11 cellular contexts compared by ENCODE assay signal in genomic region chr7:18509491-18509890, GRCh38. TPM values are rescaled to one million over a fixed set of nuclear protein-coding genes. Genes with fewer than 3 reads are reported as not detected.
A peak's percentile ranks its signal among the peaks of the same experiment; 100 is the strongest.
DNase-seq lines count a peak whose midpoint lies in the region; ATAC-seq and TF ChIP-seq lines count a peak whose summit lies in the region.
"Had no signal": no experiment of that assay in that cellular context is flagged by ENCODE, and none has a peak within 500 bp of the region (broad histone marks: within the 10 kb centered on the region; RNA-seq: fewer than 3 reads in every experiment).

No MANE protein-coding gene starts in this region.

- H3K9me3 Mint-ChIP-seq in activated T-helper 2 cell treated with anti-CD3 and anti-CD28 coated beads, Interferon-gamma antibody, Interleukin-2, Interleukin-4, amounts not matched to agents 10 μg/mL and 5 μg/mL and 100 μg/mL, durations not matched to agents 14 hours and 24 hours and 36 hours: no peaks in the 10 kb centered on the region
- peaks cover 3% of the 10 kb centered on the region for H3K9me3 Mint-ChIP-seq in mesothelial cell of epicardium
- H3K9me3 Mint-ChIP-seq: T-helper 2 cell treated with Interferon-gamma antibody and Interleukin-4, amounts not matched to agents 5 μg/mL and 100 μg/mL, for 36 hours had no signal

- H3K27ac Mint-ChIP-seq in activated T-helper 2 cell treated with anti-CD3 and anti-CD28 coated beads, Interferon-gamma antibody, Interleukin-2, Interleukin-4, amounts not matched to agents 10 μg/mL and 5 μg/mL and 100 μg/mL, durations not matched to agents 14 hours and 24 hours and 36 hours: no peak overlapping the region
- H3K27ac Mint-ChIP-seq in mesothelial cell of epicardium: no peak overlapping the region
- H3K27ac Mint-ChIP-seq: T-helper 2 cell treated with Interferon-gamma antibody and Interleukin-4, amounts not matched to agents 5 μg/mL and 100 μg/mL, for 36 hours had no signal

- CTCF ChIA-PET in AG04450 (lab: Charles Lee): interaction anchor here (1.0 to 2.2 kb wide), 2 partner anchors 14 to 157 kb away, joined by 3 to 6 read pairs; no protein-coding TSS in a partner anchor

- peak; percentile 6 for ATAC-seq in GM21528 (IDR thresholded peaks at IDR 0.05; ENCODE audit: low FRiP score, unreplicated experiment)

- H3K27me3 ChIP-seq in AG04450 (ENCODE audit: control insufficient read depth, insufficient read depth, low read length) (no peaks in the 10 kb centered on the region), kidney epithelial cell (ENCODE audit: control insufficient read depth, insufficient read depth, low read length) (no peaks in the 10 kb centered on the region)

- H3K27ac ChIP-seq in AG04450 (ENCODE audit: low read depth, low read length): peak overlapping the region; percentile 91

- no peaks in the 10 kb centered on the region for H3K36me3 ChIP-seq in kidney epithelial cell (ENCODE audit: control insufficient read depth, insufficient read depth, low read length)

- no peak for DNase-seq in AG04450 (ENCODE audit: low read depth, low spot score)
- no peak for DNase-seq in kidney epithelial cell (ENCODE audit: low read depth)
- DNase-seq in T-helper 2 cell: no peak
- no peak for DNase-seq in activated T-helper 2 cell treated with anti-CD3 and anti-CD28 coated beads, Interferon-gamma antibody, Interleukin-2, Interleukin-4, amounts not matched to agents 10 μg/mL and 5 μg/mL and 100 μg/mL, durations not matched to agents 14 hours and 24 hours and 36 hours (ENCODE audit: low spot score)
- DNase-seq in mesothelial cell of epicardium (ENCODE audit: low spot score in 2 of 2, unreplicated experiment in 2 of 2): no peak
- DNase-seq in GM19238 (ENCODE audit: insufficient read length, low spot score): no peak
- DNase-seq: activated naive CD4-positive, alpha-beta T cell treated with Interleukin-2 at 50 U/mL for 16 hours; DMS 273 treated with DMSO at 0.1 percent for 48 hours had no signal

- intact Hi-C loops in activated T-helper 2 cell treated with anti-CD3 and anti-CD28 coated beads, Interferon-gamma antibody, Interleukin-2, Interleukin-4, amounts not matched to agents 10 μg/mL and 5 μg/mL and 100 μg/mL, durations not matched to agents 14 hours and 24 hours and 36 hours (cut with micrococcal nuclease): no loop called here

- H3K27me3 Mint-ChIP-seq in activated T-helper 2 cell treated with anti-CD3 and anti-CD28 coated beads, Interferon-gamma antibody, Interleukin-2, Interleukin-4, amounts not matched to agents 10 μg/mL and 5 μg/mL and 100 μg/mL, durations not matched to agents 14 hours and 24 hours and 36 hours (ENCODE audit: low read depth): no peaks in the 10 kb centered on the region
- no peaks in the 10 kb centered on the region for H3K27me3 Mint-ChIP-seq in mesothelial cell of epicardium (ENCODE audit: low read depth)

- POLR2A ChIA-PET in AG04450 (lab: Yijun Ruan, JAX): interaction anchor here (1.2 kb wide), 1 partner anchor 32 kb away, joined by 3 read pairs; no protein-coding TSS in a partner anchor

- H3K4me3 ChIP-seq in AG04450 (ENCODE audit: low read depth, low read length): peak overlapping the region; percentile 41
- peak overlapping the region; percentile 70 for H3K4me3 ChIP-seq in WI38 (ENCODE audit: low read depth, low read length)
- H3K4me3 ChIP-seq in kidney epithelial cell (ENCODE audit: low read depth, low read length): peak overlapping the region; percentile 42

- H3K9me3 ChIP-seq in AG04450 (ENCODE audit: control insufficient read depth, insufficient read depth, low read length): no peaks in the 10 kb centered on the region

- H3K4me3 Mint-ChIP-seq in activated T-helper 2 cell treated with anti-CD3 and anti-CD28 coated beads, Interferon-gamma antibody, Interleukin-2, Interleukin-4, amounts not matched to agents 10 μg/mL and 5 μg/mL and 100 μg/mL, durations not matched to agents 14 hours and 24 hours and 36 hours (ENCODE audit: low read depth): no peak overlapping the region
- H3K4me3 Mint-ChIP-seq in mesothelial cell of epicardium: no peak overlapping the region
- H3K4me3 Mint-ChIP-seq: T-helper 2 cell treated with Interferon-gamma antibody and Interleukin-4, amounts not matched to agents 5 μg/mL and 100 μg/mL, for 36 hours had no signal

- no peaks in the 10 kb centered on the region for H3K36me3 Mint-ChIP-seq in activated T-helper 2 cell treated with anti-CD3 and anti-CD28 coated beads, Interferon-gamma antibody, Interleukin-2, Interleukin-4, amounts not matched to agents 10 μg/mL and 5 μg/mL and 100 μg/mL, durations not matched to agents 14 hours and 24 hours and 36 hours (ENCODE audit: low read depth)
- H3K36me3 Mint-ChIP-seq in mesothelial cell of epicardium: peaks cover 2% of the 10 kb centered on the region

- no peak for TF ChIP-seq CTCF in AG04450 (IDR thresholded peaks at IDR 0.05; ENCODE audit: low read depth, low read length)
- TF ChIP-seq CTCF in WI38 (IDR thresholded peaks at IDR 0.05; ENCODE audit: low read depth, low read length): no peak
- TF ChIP-seq CTCF in kidney epithelial cell (IDR thresholded peaks at IDR 0.05; ENCODE audit: insufficient read depth, low read length, poor library complexity, severe bottlenecking): no peak
- no peak for TF ChIP-seq CTCF in mesothelial cell of epicardium (IDR thresholded peaks at IDR 0.05; ENCODE audit: unreplicated experiment)

- peaks cover 9% of the 10 kb centered on the region for H3K4me1 Mint-ChIP-seq in activated T-helper 2 cell treated with anti-CD3 and anti-CD28 coated beads, Interferon-gamma antibody, Interleukin-2, Interleukin-4, amounts not matched to agents 10 μg/mL and 5 μg/mL and 100 μg/mL, durations not matched to agents 14 hours and 24 hours and 36 hours (ENCODE audit: low read depth)
- H3K4me1 Mint-ChIP-seq in mesothelial cell of epicardium: peaks cover 2% of the 10 kb centered on the region

RNA-seq across cellular contexts. Expression of gene HDAC9, which starts 13.9 kb away (rescaled TPM):
- polyA plus RNA-seq in AG04450 (2011; rRNA removed): 1.8 and 2.1 TPM in 2 replicates
- 6.9 and 8.0 TPM in 2 replicates for polyA minus RNA-seq in AG04450 (2011; rRNA and poly(A)+ RNA removed)
- total RNA-seq in kidney epithelial cell (80.1 and 84.5 TPM in 2 replicates), mesothelial cell of epicardium (32.2 to 37.4 TPM (median 35.9 TPM) in 3 replicates)
- total RNA-seq in activated T-helper 2 cell treated with anti-CD3 and anti-CD28 coated beads, Interferon-gamma antibody, Interleukin-2, Interleukin-4, amounts not matched to agents 10 μg/mL and 5 μg/mL and 100 μg/mL, durations not matched to agents 14 hours and 24 hours and 36 hours: 0.48 and 0.52 TPM in 2 replicates

Comparison
In these comparisons a context has a peak if more than half of its experiments do, and no peak if none do; other contexts are left out.
1. RNA of gene HDAC9, which starts 13.9 kb away (total RNA-seq): 80.1 to 84.5 TPM in kidney epithelial cell and 32.2 to 37.4 TPM in mesothelial cell of epicardium; 0.48 to 0.52 TPM in activated T-helper 2 cell treated with anti-CD3 and anti-CD28 coated beads, Interferon-gamma antibody, Interleukin-2, Interleukin-4, amounts not matched to agents 10 μg/mL and 5 μg/mL and 100 μg/mL, durations not matched to agents 14 hours and 24 hours and 36 hours; every median in the first group is over 10 times any median in the second.
2. Peak in every context shown above with its lines, with median percentiles within 50 percentile points of each other: H3K4me3 ChIP-seq.